In genomic region chr22:19854778-19855503, GRCh38 we compare ENCODE assay signal across 8 cellular contexts. TPM values are rescaled to one million over a fixed set of nuclear protein-coding genes. Genes with fewer than 3 reads are reported as not detected.
DNase-seq lines count a peak whose midpoint lies in the region; ATAC-seq and TF ChIP-seq lines count a peak whose summit lies in the region.

GNB1L (minus strand) TSS chr22:19854874; CDS start chr22:19821355, 33,519 bp downstream.
RTL10 (minus strand) TSS chr22:19854874; CDS start chr22:19852261, 2,613 bp downstream.

- no peaks in the 10 kb centered on the region; the same call in none of the 2 replicates for H3K27me3 Mint-ChIP-seq in HFFc6 (ENCODE audit: insufficient read depth)
- H3K27me3 Mint-ChIP-seq in activated naive CD4-positive, alpha-beta T cell treated with anti-CD3 and anti-CD28 coated beads for 36 hours (ENCODE audit: low read depth) = no peaks in the 10 kb centered on the region

- WGBS in gastroesophageal sphincter (ENCODE audit: low coverage in 1 of 2), 2 donors = 0% methylated on average over 3 to 9 of the region's 81 CpGs

- H3K4me1 Mint-ChIP-seq in HFFc6 (ENCODE audit: low read depth) = peaks cover 40% of the 10 kb centered on the region
- H3K4me1 Mint-ChIP-seq in activated naive CD4-positive, alpha-beta T cell treated with anti-CD3 and anti-CD28 coated beads for 36 hours (ENCODE audit: low read depth) = peaks cover 53% of the 10 kb centered on the region

- ATAC-seq in gastroesophageal sphincter = peak; percentile 98

- no peaks in the 10 kb centered on the region for H3K9me3 ChIP-seq in gastroesophageal sphincter

- DNase-seq in GM10248 (ENCODE audit: extremely low spot score) (peak; percentile 98), HFFc6 (peak; percentile 94), NAMALWA (ENCODE audit: low spot score) (peak; percentile 95), SK-MEL-5 (ENCODE audit: low read depth, low spot score) (peak; percentile 96), non-pigmented ciliary epithelial cell (ENCODE audit: low read depth) (peak; percentile 74), superior temporal gyrus (ENCODE audit: extremely low spot score) (peak; percentile 97)
- peak; percentile 96 for DNase-seq in activated naive CD4-positive, alpha-beta T cell treated with anti-CD3 and anti-CD28 coated beads for 36 hours

- POLR2A ChIA-PET in GM10248 (lab: Yijun Ruan, JAX) = no interaction called here

- TF ChIP-seq CTCF in GM10248 (IDR thresholded peaks at IDR 0.05; ENCODE audit: control extremely low read depth, extremely low read depth, low read depth, missing control alignments) (peak; percentile 34), HFFc6 (IDR thresholded peaks at IDR 0.05) (no peak), gastroesophageal sphincter (IDR thresholded peaks at IDR 0.05) (peak in 2 of 4 experiments; percentile 10 to 43)

- no peaks in the 10 kb centered on the region for H3K9me3 Mint-ChIP-seq in HFFc6
- H3K9me3 Mint-ChIP-seq in activated naive CD4-positive, alpha-beta T cell treated with anti-CD3 and anti-CD28 coated beads for 36 hours = no peaks in the 10 kb centered on the region

- intact Hi-C loops in activated naive CD4-positive, alpha-beta T cell treated with anti-CD3 and anti-CD28 coated beads for 36 hours (cut with micrococcal nuclease) = loop anchor here (1.0 to 10.0 kb wide), 6 partner anchors 32 to 654 kb away; partner anchors contain the start of genes COMT, RANBP1, TANGO2 and TRMT2A

- CTCF ChIA-PET in GM10248 (lab: Yijun Ruan, JAX) = interaction anchor here (0.6 to 1.8 kb wide), 9 partner anchors 10 to 124 kb away, joined by 3 to 6 read pairs (median 4); no protein-coding TSS in a partner anchor
- CTCF ChIA-PET in activated naive CD4-positive, alpha-beta T cell treated with anti-CD3 and anti-CD28 coated beads for 36 hours (lab: Charles Lee) = interaction anchor here (0.8 to 1.9 kb wide), 6 partner anchors 10 to 125 kb away, joined by 3 to 7 read pairs (median 4); no protein-coding TSS in a partner anchor

- peak; percentile 91 to 92 for TF ChIP-seq POLR2A in gastroesophageal sphincter (IDR thresholded peaks at IDR 0.05)

- H3K4me3 Mint-ChIP-seq in HFFc6 = peak within 1 kb of the TSS; percentile 97
- H3K4me3 Mint-ChIP-seq in activated naive CD4-positive, alpha-beta T cell treated with anti-CD3 and anti-CD28 coated beads for 36 hours = peak within 1 kb of the TSS; percentile 95

- no peaks in the 10 kb centered on the region for H3K27me3 ChIP-seq in gastroesophageal sphincter

- peak within 1 kb of the TSS; percentile 74 to 97 (median 94) for H3K27ac ChIP-seq in gastroesophageal sphincter

- peaks cover 0 to 43% (median 20%) of the 10 kb centered on the region in 3 donors for H3K4me1 ChIP-seq in gastroesophageal sphincter

- peak within 1 kb of the TSS; percentile 90 for H3K27ac Mint-ChIP-seq in HFFc6
- peak within 1 kb of the TSS; percentile 98 for H3K27ac Mint-ChIP-seq in activated naive CD4-positive, alpha-beta T cell treated with anti-CD3 and anti-CD28 coated beads for 36 hours

- no peak for TF ChIP-seq EP300 in gastroesophageal sphincter (IDR thresholded peaks at IDR 0.05)

- peak within 1 kb of the TSS; percentile 73 to 83 for H3K4me3 ChIP-seq in gastroesophageal sphincter

- in situ Hi-C loops in SK-MEL-5 (cut with HindIII; ENCODE audit: low pct_unique_long_range_greater_than_20kb, low sequenced_read_pairs) = no loop called here

- peaks cover 0 to 26% of the 10 kb centered on the region in 2 donors for H3K36me3 ChIP-seq in gastroesophageal sphincter

- H3K36me3 Mint-ChIP-seq in HFFc6 (ENCODE audit: low read depth) = peaks cover 22% of the 10 kb centered on the region
- peaks cover 20% of the 10 kb centered on the region for H3K36me3 Mint-ChIP-seq in activated naive CD4-positive, alpha-beta T cell treated with anti-CD3 and anti-CD28 coated beads for 36 hours (ENCODE audit: low read depth)

RNA-seq across cellular contexts. Expression of gene GNB1L, which starts in this region (rescaled TPM):
- 1 to 10 TPM; 6.6 to 9.6 (median 7.6) TPM for total RNA-seq in HFFc6 (2021; fragmentation: NEBNext Ultra II Directional; extraction: Animal tissue kit (Norgen Biotek cat#: 25700))
- total RNA-seq in SK-MEL-5 (2014; rRNA removed; shearing (Covaris generic)) = 6.2 and 8.7 TPM in 2 replicates
- 8.4 and 8.6 TPM in 2 replicates for polyA plus RNA-seq in SK-MEL-5 (2015; cell fraction: cytosol; rRNA removed)
- 6.6 and 13.2 TPM in 2 replicates for polyA plus RNA-seq in SK-MEL-5 (2015; cell fraction: nucleus; rRNA removed)
- 1 to 10 TPM; 8.8 to 9.8 TPM for total RNA-seq in activated naive CD4-positive, alpha-beta T cell treated with anti-CD3 and anti-CD28 coated beads for 36 hours
- total RNA-seq in gastroesophageal sphincter = 1 to 10 TPM; 4.8 to 8.7 (median 7.4) TPM

RNA-seq across cellular contexts. Expression of gene RTL10, which starts in this region (rescaled TPM):
- total RNA-seq in HFFc6 (2021; fragmentation: NEBNext Ultra II Directional; extraction: Animal tissue kit (Norgen Biotek cat#: 25700)) = 10 to 100 TPM; 17.4 to 22.7 (median 19.2) TPM
- 7.1 and 10.6 TPM in 2 replicates for total RNA-seq in SK-MEL-5 (2014; rRNA removed; shearing (Covaris generic))
- 11.5 and 16.8 TPM in 2 replicates for polyA plus RNA-seq in SK-MEL-5 (2015; cell fraction: cytosol; rRNA removed)
- polyA plus RNA-seq in SK-MEL-5 (2015; cell fraction: nucleus; rRNA removed) = 25.7 and 28.9 TPM in 2 replicates
- 10 to 100 TPM; 10.9 to 11.9 TPM for total RNA-seq in activated naive CD4-positive, alpha-beta T cell treated with anti-CD3 and anti-CD28 coated beads for 36 hours
- total RNA-seq in gastroesophageal sphincter = 10 to 100 TPM in 2 of 4 donors, 1 to 10 TPM in 2; 6.6 to 15.9 (median 10.4) TPM

Comparison
In these comparisons a context has a peak if more than half of its experiments do, and no peak if none do; other contexts are left out.
1. Peak in every context shown above with its lines: DNase-seq, ATAC-seq, H3K4me3 ChIP-seq and H3K27ac ChIP-seq.